Comparison of ENCODE assay signal across 24 cellular contexts in the genomic region with DNA sequence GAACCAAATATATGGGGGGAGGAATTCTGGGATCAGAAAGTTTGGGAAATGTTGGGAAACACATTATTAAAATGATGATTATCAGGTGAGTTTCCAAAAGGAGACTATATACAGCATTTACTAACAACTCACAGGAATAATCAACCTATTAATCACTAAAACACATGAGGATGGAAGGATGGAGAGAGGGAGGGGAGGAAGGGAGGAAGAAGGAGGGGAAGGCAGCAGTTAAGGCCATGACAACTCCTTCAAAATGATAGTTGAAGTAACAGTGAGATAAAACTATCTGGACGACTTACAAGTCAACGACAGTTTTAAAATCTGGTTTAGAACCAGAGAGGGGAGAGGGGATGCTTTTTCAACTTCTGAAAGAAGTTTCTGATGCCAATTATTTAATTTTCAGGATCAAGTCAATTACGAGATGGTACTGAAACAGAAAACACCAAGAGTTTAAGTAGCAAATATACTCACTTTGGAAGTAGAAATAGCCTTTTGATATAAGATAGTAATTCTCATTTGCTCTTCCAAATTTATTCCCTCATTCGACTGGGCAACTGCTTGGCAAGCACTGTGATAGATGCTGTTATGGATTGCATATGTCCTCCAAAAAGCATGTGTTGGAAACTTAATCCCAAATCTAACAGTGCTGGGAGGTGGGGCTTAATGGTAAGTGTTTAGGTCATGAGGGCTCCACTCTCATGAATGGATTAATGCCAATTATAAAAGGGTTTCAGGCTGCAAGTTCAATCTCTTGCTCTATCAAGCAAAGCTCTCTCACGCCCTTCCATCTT. TPM values are rescaled to one million over a fixed set of nuclear protein-coding genes. Genes with fewer than 3 reads are reported as not detected.
A peak's percentile ranks its signal among the peaks of the same experiment; 100 is the strongest.
DNase-seq lines count a peak whose midpoint lies in the region; ATAC-seq and TF ChIP-seq lines count a peak whose summit lies in the region.
"Had no signal": no experiment of that assay in that cellular context is flagged by ENCODE, and none has a peak within 500 bp of the region (broad histone marks: within the 10 kb centered on the region; RNA-seq: fewer than 3 reads in every experiment).

No MANE protein-coding gene starts in this region.

- H3K36me3 Mint-ChIP-seq in activated naive CD8-positive, alpha-beta T cell = peaks cover 17% of the 10 kb centered on the region
- H3K36me3 Mint-ChIP-seq in activated naive CD8-positive, alpha-beta T cell treated with anti-CD3 and anti-CD28 coated beads for 36 hours = peaks cover 69% of the 10 kb centered on the region
- peaks cover 59 to 63% of the 10 kb centered on the region in 2 donors for H3K36me3 Mint-ChIP-seq in stimulated activated naive B cell treated with anti-CD40 and anti-IgM and Interleukin-4, amounts not matched to agents 10 μg/mL and 1 μg/mL and 100 μg/mL, for 72 hours

- POLR2A ChIA-PET in Panc1 (lab: Charles Lee) = interaction anchor here (0.6 kb wide), 1 partner anchor 568 kb away, joined by 5 read pairs; no protein-coding TSS in a partner anchor

- ATAC-seq in Panc1 = no peak
- ATAC-seq in stimulated activated naive B cell treated with anti-CD40 and anti-IgM and Interleukin-4, amounts not matched to agents 10 μg/mL and 1 μg/mL and 100 μg/mL, for 72 hours (replicated peaks) = no peak
- ATAC-seq: activated CD4-positive, alpha-beta T cell treated with anti-CD3 and anti-CD28 coated beads for 36 hours; activated T-cell treated with anti-CD3 and anti-CD28 coated beads, Interleukin-2, amount 50 U/mL, for 4 hours; effector memory CD8-positive, alpha-beta T cell had no signal

- no peaks in the 10 kb centered on the region for H3K27me3 ChIP-seq in Panc1 (ENCODE audit: control insufficient read depth, insufficient read depth, low read length)
- H3K27me3 ChIP-seq: pancreas had no signal

- no peak for DNase-seq in activated naive CD8-positive, alpha-beta T cell treated with anti-CD3 and anti-CD28 coated beads for 36 hours
- DNase-seq in Panc1 (ENCODE audit: low read depth, low spot score) (no peak), epithelial cell of prostate (ENCODE audit: low read depth, low spot score) (no peak), G401 (ENCODE audit: low spot score) (no peak), NCI-H2227 treated with DMSO at 0.1 percent for 48 hours (lab: John Stamatoyannopoulos, UW) (no peak), SIG-M5 treated with dmso at 0.1 percent for 504 hours (lab: John Stamatoyannopoulos, UW; ENCODE audit: unreplicated experiment) (no peak)
- no peak for DNase-seq in stimulated activated naive B cell treated with anti-CD40 and anti-IgM and Interleukin-4, amounts not matched to agents 10 μg/mL and 1 μg/mL and 100 μg/mL, for 72 hours
- DNase-seq: activated CD4-positive, alpha-beta T cell treated with anti-CD3 and anti-CD28 coated beads for 36 hours; activated CD8-positive, alpha-beta memory T cell treated with anti-CD3 and anti-CD28 coated beads for 24 hours; activated naive CD4-positive, alpha-beta T cell treated with anti-CD3 and anti-CD28 coated beads for 36 hours; activated T-cell treated with anti-CD3 and anti-CD28 coated beads, Interleukin-2, amount 50 U/mL, for 4 hours; aorta; effector memory CD8-positive, alpha-beta T cell; KG1; kidney; NCI-H1436 treated with DMSO at 0.1 percent for 48 hours; NCI-H2171 treated with DMSO at 0.1 percent for 48 hours; NCI-H774; OCI-M1; pancreas; right cardiac atrium; Right ventricle myocardium superior; SW 1271 had no signal

- H3K4me1 ChIP-seq in Panc1 (ENCODE audit: control insufficient read depth, insufficient read depth, low read length) = peaks cover 32% of the 10 kb centered on the region

- no peak for TF ChIP-seq CTCF in Panc1 (IDR thresholded peaks at IDR 0.05)

- H3K27ac Mint-ChIP-seq in activated naive CD8-positive, alpha-beta T cell = no peak overlapping the region
- no peak overlapping the region for H3K27ac Mint-ChIP-seq in activated naive CD8-positive, alpha-beta T cell treated with anti-CD3 and anti-CD28 coated beads for 36 hours
- H3K27ac Mint-ChIP-seq in stimulated activated naive B cell treated with anti-CD40 and anti-IgM and Interleukin-4, amounts not matched to agents 10 μg/mL and 1 μg/mL and 100 μg/mL, for 72 hours = peak overlapping the region; percentile 74
- H3K27ac Mint-ChIP-seq: activated CD4-positive, alpha-beta T cell treated with anti-CD3 and anti-CD28 coated beads for 36 hours; activated naive CD4-positive, alpha-beta T cell treated with anti-CD3 and anti-CD28 coated beads for 36 hours had no signal

- no peaks in the 10 kb centered on the region for H3K27me3 Mint-ChIP-seq in activated naive CD8-positive, alpha-beta T cell
- H3K27me3 Mint-ChIP-seq in activated naive CD8-positive, alpha-beta T cell treated with anti-CD3 and anti-CD28 coated beads for 36 hours = no peaks in the 10 kb centered on the region
- no peaks in the 10 kb centered on the region for H3K27me3 Mint-ChIP-seq in stimulated activated naive B cell treated with anti-CD40 and anti-IgM and Interleukin-4, amounts not matched to agents 10 μg/mL and 1 μg/mL and 100 μg/mL, for 72 hours
- H3K27me3 Mint-ChIP-seq: activated CD4-positive, alpha-beta T cell treated with anti-CD3 and anti-CD28 coated beads for 36 hours; effector memory CD8-positive, alpha-beta T cell had no signal

- intact Hi-C loops in Panc1 (cut with micrococcal nuclease; ENCODE audit: unreplicated experiment) = no loop called here

- H3K9me3 ChIP-seq in Panc1 (ENCODE audit: control insufficient read depth, insufficient read depth, low read depth, low read length) = peaks cover 11% of the 10 kb centered on the region; the same call in 1 of the 2 replicates
- H3K9me3 ChIP-seq: pancreas had no signal

- H3K4me1 Mint-ChIP-seq in activated naive CD8-positive, alpha-beta T cell (ENCODE audit: low read depth) = peaks cover 58% of the 10 kb centered on the region
- H3K4me1 Mint-ChIP-seq in activated naive CD8-positive, alpha-beta T cell treated with anti-CD3 and anti-CD28 coated beads for 36 hours = peaks cover 43% of the 10 kb centered on the region
- peaks cover 38 to 71% of the 10 kb centered on the region in 2 donors for H3K4me1 Mint-ChIP-seq in stimulated activated naive B cell treated with anti-CD40 and anti-IgM and Interleukin-4, amounts not matched to agents 10 μg/mL and 1 μg/mL and 100 μg/mL, for 72 hours

- BruUV-seq in Panc1 (replicated peaks; lab: Mats Ljungman, UMichigan) = no TSS peak

- CTCF ChIA-PET in Panc1 (lab: Charles Lee) = no interaction called here

- in situ Hi-C loops in Panc1 (cut with HindIII; ENCODE audit: low pct_unique_long_range_greater_than_20kb, low sequenced_read_pairs) = no loop called here
- in situ Hi-C loops in G401 (cut with HindIII; ENCODE audit: low sequenced_read_pairs) = no loop called here

- H3K27ac ChIP-seq in Panc1 (ENCODE audit: low read length) (peak overlapping the region; percentile 74), epithelial cell of prostate (peak overlapping the region; percentile 33)

- no peaks in the 10 kb centered on the region for H3K36me3 ChIP-seq in Panc1 (ENCODE audit: control insufficient read depth, insufficient read depth, low read length)
- H3K36me3 ChIP-seq: pancreas had no signal

- peak overlapping the region; percentile 3 for H3K4me3 Mint-ChIP-seq in activated naive CD8-positive, alpha-beta T cell
- H3K4me3 Mint-ChIP-seq in activated naive CD8-positive, alpha-beta T cell treated with anti-CD3 and anti-CD28 coated beads for 36 hours = no peak overlapping the region
- H3K4me3 Mint-ChIP-seq in stimulated activated naive B cell treated with anti-CD40 and anti-IgM and Interleukin-4, amounts not matched to agents 10 μg/mL and 1 μg/mL and 100 μg/mL, for 72 hours = peak overlapping the region; percentile 27 to 70
- H3K4me3 Mint-ChIP-seq: activated CD4-positive, alpha-beta T cell treated with anti-CD3 and anti-CD28 coated beads for 36 hours; activated naive CD4-positive, alpha-beta T cell treated with anti-CD3 and anti-CD28 coated beads for 36 hours; activated T-cell treated with anti-CD3 and anti-CD28 coated beads, Interleukin-2, amount 50 U/mL, for 4 hours had no signal

- no peak overlapping the region for H3K4me3 ChIP-seq in Panc1 (ENCODE audit: low read depth in 2 of 2, low read length in 2 of 2)
- H3K4me3 ChIP-seq: pancreas had no signal

- H3K9me3 Mint-ChIP-seq in activated naive CD8-positive, alpha-beta T cell (ENCODE audit: low read depth) = peaks cover 7% of the 10 kb centered on the region
- peaks cover 21% of the 10 kb centered on the region for H3K9me3 Mint-ChIP-seq in activated naive CD8-positive, alpha-beta T cell treated with anti-CD3 and anti-CD28 coated beads for 36 hours
- peaks cover 7 to 15% of the 10 kb centered on the region in 2 donors for H3K9me3 Mint-ChIP-seq in stimulated activated naive B cell treated with anti-CD40 and anti-IgM and Interleukin-4, amounts not matched to agents 10 μg/mL and 1 μg/mL and 100 μg/mL, for 72 hours
- H3K9me3 Mint-ChIP-seq: effector memory CD8-positive, alpha-beta T cell had no signal

RNA-seq across cellular contexts. Expression of gene FBXW11, which starts 30.4 kb away (rescaled TPM):
- total RNA-seq in activated naive CD8-positive, alpha-beta T cell treated with anti-CD3 and anti-CD28 coated beads for 36 hours = 10 to 100 TPM; 55.1 to 60.8 TPM
- total RNA-seq in Panc1 (2021; ENCODE audit: unreplicated experiment) = 111 TPM
- 49.1 TPM for polyA plus RNA-seq in Panc1 (2012; ENCODE audit: insufficient read length)
- total RNA-seq in G401 (2014; rRNA removed; shearing (Covaris generic)) = 35.4 and 68.7 TPM in 2 replicates
